14 cellular contexts compared by ENCODE assay signal in genomic region chr1:84300501-84300900, GRCh38. TPM values are rescaled to one million over a fixed set of nuclear protein-coding genes. Genes with fewer than 3 reads are reported as not detected.
DNase-seq lines count a peak whose midpoint lies in the region; ATAC-seq and TF ChIP-seq lines count a peak whose summit lies in the region.
"Had no signal": no experiment of that assay in that cellular context is flagged by ENCODE, and none has a peak within 500 bp of the region (broad histone marks: within the 10 kb centered on the region; RNA-seq: fewer than 3 reads in every experiment).

No MANE protein-coding gene starts in this region.

- H3K79me2 ChIP-seq in GM23338 (replicated peaks; ENCODE audit: insufficient read depth) = no peaks in the 10 kb centered on the region

- TF ChIP-seq CTCF in GM23338 (conservative IDR thresholded peaks at IDR 0.05; ENCODE audit: low read depth in 2 of 2) (no peak), gastroesophageal sphincter (IDR thresholded peaks at IDR 0.05) (no peak), CD14-positive monocyte (IDR thresholded peaks at IDR 0.05) (no peak), lower leg skin (IDR thresholded peaks at IDR 0.05) (no peak)

- TF ChIP-seq POLR2A in gastroesophageal sphincter (IDR thresholded peaks at IDR 0.05) (no peak), lower leg skin (IDR thresholded peaks at IDR 0.05) (no peak)

- H3K36me3 Mint-ChIP-seq in GM23338 (ENCODE audit: low read depth) (no peaks in the 10 kb centered on the region; the same call in 1 of the 3 replicates), CD14-positive monocyte (no peaks in the 10 kb centered on the region)
- H3K36me3 Mint-ChIP-seq in activated T-cell treated with anti-CD3 and anti-CD28 coated beads, Interleukin-2, amount 50 U/mL, for 24 hours (ENCODE audit: low read depth) = peaks cover 1% of the 10 kb centered on the region

- H3K27ac ChIP-seq in GM23338 (ENCODE audit: low read depth) (no peak overlapping the region), SK-N-MC (peak overlapping the region; percentile 91), gastroesophageal sphincter (peak overlapping the region; percentile 19 to 86 (median 34)), skeletal muscle tissue (ENCODE audit: low read depth, low read length) (peak overlapping the region; percentile 72)
- H3K27ac ChIP-seq: RWPE1 had no signal

- H3K9me3 Mint-ChIP-seq in GM23338 = no peaks in the 10 kb centered on the region
- no peaks in the 10 kb centered on the region for H3K9me3 Mint-ChIP-seq in activated T-cell treated with anti-CD3 and anti-CD28 coated beads, Interleukin-2, amount 50 U/mL, for 24 hours
- peaks cover 0 to 6% (median 4%) of the 10 kb centered on the region in 7 donors for H3K9me3 Mint-ChIP-seq in CD14-positive monocyte

- no peaks in the 10 kb centered on the region for H3K27me3 Mint-ChIP-seq in GM23338 (ENCODE audit: insufficient read depth, low read depth, poor library complexity)
- peaks cover 15% of the 10 kb centered on the region for H3K27me3 Mint-ChIP-seq in activated T-cell treated with anti-CD3 and anti-CD28 coated beads, Interleukin-2, amount 50 U/mL, for 24 hours
- no peaks in the 10 kb centered on the region for H3K27me3 Mint-ChIP-seq in CD14-positive monocyte (ENCODE audit: low read depth in 3 of 3)

- H3K9ac ChIP-seq in SK-N-MC (ENCODE audit: insufficient read length) = peak overlapping the region; percentile 49
- H3K9ac ChIP-seq in skeletal muscle tissue (ENCODE audit: low read depth in 1 of 3, low read length in 3 of 3) = peak overlapping the region in 1 of 3 donors; percentile 88

- no peaks in the 10 kb centered on the region for H3K9me2 ChIP-seq in GM23338 (ENCODE audit: insufficient read depth)

- WGBS in gastroesophageal sphincter (ENCODE audit: low coverage in 1 of 2), 2 donors = 60 to 88% methylated on average over 1 of the region's 1 CpG
- WGBS in lower leg skin, 2 donors = 82 to 83% methylated on average over 1 of the region's 1 CpG

- H3K9me3 ChIP-seq in SK-N-MC (ENCODE audit: low read depth, low read length) (no peaks in the 10 kb centered on the region), gastroesophageal sphincter (no peaks in the 10 kb centered on the region), skeletal muscle tissue (ENCODE audit: control insufficient read depth in 3 of 3, low read length in 3 of 3) (no peaks in the 10 kb centered on the region)
- H3K9me3 ChIP-seq: pancreas had no signal

- DNase-seq in GM23338 (ENCODE audit: low spot score) (no peak), SK-N-MC (ENCODE audit: low read depth, low spot score) (no peak), AG20443 (ENCODE audit: low spot score) (no peak), CD14-positive monocyte (ENCODE audit: low spot score) (no peak), lower leg skin (ENCODE audit: low spot score in 2 of 2) (no peak)
- DNase-seq in activated T-cell treated with anti-CD3 and anti-CD28 coated beads, Interleukin-2, amount 50 U/mL, for 24 hours = no peak
- DNase-seq: CD8-positive, alpha-beta T cell; NCI-H2171 treated with DMSO at 0.1 percent for 48 hours; pancreas; stimulated activated CD4-positive, alpha-beta T cell treated with anti-CD3 and anti-CD28 coated beads, Interleukin-2, amount 100 ng/mL, for 48 hours; stimulated activated naive CD4-positive, alpha-beta T cell had no signal

- H3K4me2 ChIP-seq in GM23338 = peak overlapping the region; percentile 83

- H3K4me1 ChIP-seq in GM23338 (ENCODE audit: insufficient read depth) = peaks cover 44% of the 10 kb centered on the region
- peaks cover 0 to 53% (median 3%) of the 10 kb centered on the region in 3 donors for H3K4me1 ChIP-seq in gastroesophageal sphincter
- peaks cover 16 to 39% (median 35%) of the 10 kb centered on the region in 3 donors for H3K4me1 ChIP-seq in skeletal muscle tissue (ENCODE audit: control insufficient read depth in 3 of 3, insufficient read depth in 3 of 3, low read length in 3 of 3)

- no peaks in the 10 kb centered on the region for H4K20me1 ChIP-seq in GM23338 (replicated peaks; ENCODE audit: insufficient read depth)

- H3K36me3 ChIP-seq in GM23338 (ENCODE audit: insufficient read depth) (no peaks in the 10 kb centered on the region), SK-N-MC (ENCODE audit: insufficient read depth, low read length) (no peaks in the 10 kb centered on the region), gastroesophageal sphincter (no peaks in the 10 kb centered on the region), skeletal muscle tissue (ENCODE audit: control insufficient read depth in 3 of 3, insufficient read depth in 3 of 3, low read length in 3 of 3) (no peaks in the 10 kb centered on the region)
- H3K36me3 ChIP-seq: pancreas had no signal

- H3K4me1 Mint-ChIP-seq in GM23338 (peaks cover 39% of the 10 kb centered on the region), CD14-positive monocyte (peaks cover 42% of the 10 kb centered on the region)
- peaks cover 51% of the 10 kb centered on the region for H3K4me1 Mint-ChIP-seq in activated T-cell treated with anti-CD3 and anti-CD28 coated beads, Interleukin-2, amount 50 U/mL, for 24 hours (ENCODE audit: low read depth)

- TF ChIP-seq EP300 in gastroesophageal sphincter (IDR thresholded peaks at IDR 0.05) = no peak

- intact Hi-C loops in CD14-positive monocyte (cut with micrococcal nuclease) (no loop called here), lower leg skin (cut with DNase I; ENCODE audit: low total_unique reads) (no loop called here)

- H3K4me3 Mint-ChIP-seq in GM23338 (no peak overlapping the region; the same call in 2 of the 3 replicates), CD14-positive monocyte (no peak overlapping the region)
- no peak overlapping the region for H3K4me3 Mint-ChIP-seq in activated T-cell treated with anti-CD3 and anti-CD28 coated beads, Interleukin-2, amount 50 U/mL, for 24 hours

- H3F3A ChIP-seq in GM23338 (replicated peaks; ENCODE audit: low read depth) = no peaks in the 10 kb centered on the region

- H3K27me3 ChIP-seq in GM23338 (ENCODE audit: insufficient read depth) (no peaks in the 10 kb centered on the region), gastroesophageal sphincter (no peaks in the 10 kb centered on the region), skeletal muscle tissue (ENCODE audit: control insufficient read depth in 3 of 3, insufficient read depth in 3 of 3, low read length in 3 of 3) (no peaks in the 10 kb centered on the region)
- H3K27me3 ChIP-seq: pancreas had no signal

- ATAC-seq in GM23338 (no peak), gastroesophageal sphincter (no peak)
- ATAC-seq: CD8-positive, alpha-beta T cell; pancreas had no signal

- H3K27ac Mint-ChIP-seq in GM23338 (no peak overlapping the region; the same call in 1 of the 2 replicates), CD14-positive monocyte (no peak overlapping the region)
- H3K27ac Mint-ChIP-seq in activated T-cell treated with anti-CD3 and anti-CD28 coated beads, Interleukin-2, amount 50 U/mL, for 24 hours = no peak overlapping the region

- H3K4me3 ChIP-seq in GM23338 (no peak overlapping the region), SK-N-MC (peak overlapping the region; percentile 76), gastroesophageal sphincter (no peak overlapping the region), skeletal muscle tissue (ENCODE audit: low read length in 3 of 3) (no peak overlapping the region), lower leg skin (ENCODE audit: low read depth, poor library complexity, severe bottlenecking) (no peak overlapping the region)

- no peak overlapping the region for H2AFZ ChIP-seq in GM23338

TF ChIP-seq in GM23338, 12 proteins besides CTCF, POLR2A, EP300 and RAD21 (continues in another document):
- TF ChIP-seq POLR2AphosphoS5 (IDR thresholded peaks at IDR 0.05; ENCODE audit: low read depth) = no peak
- TF ChIP-seq EZH2 (IDR thresholded peaks at IDR 0.05; ENCODE audit: low read depth, unreplicated experiment) = no peak
- TF ChIP-seq ZNF114 (CRISPR knock-in tag; IDR thresholded peaks at IDR 0.05) = no peak
- TF ChIP-seq ETS1 (IDR thresholded peaks at IDR 0.05) = no peak
- no peak for TF ChIP-seq CREB1 (CRISPR knock-in tag; IDR thresholded peaks at IDR 0.05; ENCODE audit: low read depth)
- TF ChIP-seq REST (IDR thresholded peaks at IDR 0.05; ENCODE audit: unreplicated experiment) = no peak

RNA-seq across cellular contexts. Expression of gene SAMD13, which starts 1.0 kb away (rescaled TPM):
- 3.6 and 4.7 TPM in 2 replicates for total RNA-seq in GM23338 (2014; rRNA removed; shearing (Covaris generic))
- polyA plus RNA-seq in GM23338 (2016; fragmentation: Nextera tagmentation; extraction: Ambion mirVana) (2.1 and 2.5 TPM in 2 replicates), CD14-positive monocyte (under 1 TPM; 0.39 to 0.56 TPM)
- total RNA-seq in gastroesophageal sphincter (under 1 TPM in 3 of 4 donors, not detected in 1; 0.31 to 0.67 (median 0.57) TPM), skeletal muscle tissue (13.0 TPM), lower leg skin (1 to 10 TPM in 1 of 4 donors, under 1 TPM in 1, not detected in 2; 0.88 to 1.1 TPM)
- total RNA-seq: CD8-positive, alpha-beta T cell had no signal
